9 cellular contexts compared by ENCODE assay signal in genomic region chr9:447230-448025, GRCh38. TPM values are rescaled to one million over a fixed set of nuclear protein-coding genes. Genes with fewer than 3 reads are reported as not detected.
DNase-seq lines count a peak whose midpoint lies in the region; ATAC-seq and TF ChIP-seq lines count a peak whose summit lies in the region.
"Had no signal": no experiment of that assay in that cellular context is flagged by ENCODE, and none has a peak within 500 bp of the region (broad histone marks: within the 10 kb centered on the region; RNA-seq: fewer than 3 reads in every experiment).

No MANE protein-coding gene starts in this region.

- H3K4me1 ChIP-seq in esophagus squamous epithelium = peaks cover 0 to 34% (median 9%) of the 10 kb centered on the region in 3 donors
- H3K4me1 ChIP-seq: BLaER1 had no signal

- H3K27ac ChIP-seq in esophagus squamous epithelium = peak overlapping the region; percentile 42 to 79 (median 58)
- H3K27ac ChIP-seq: BLaER1 had no signal

- peaks cover 0 to 69% (median 0%) of the 10 kb centered on the region in 3 donors for H3K36me3 ChIP-seq in esophagus squamous epithelium

- no peaks in the 10 kb centered on the region for H3K9me3 ChIP-seq in esophagus squamous epithelium
- H3K9me3 ChIP-seq: BLaER1 had no signal

- no peaks in the 10 kb centered on the region for H3K27me3 ChIP-seq in esophagus squamous epithelium
- H3K27me3 ChIP-seq: BLaER1 had no signal

- H3K4me3 ChIP-seq in esophagus squamous epithelium = no peak overlapping the region
- H3K4me3 ChIP-seq: BLaER1 had no signal

- no peak for ATAC-seq in GM19467 (IDR thresholded peaks at IDR 0.05; ENCODE audit: unreplicated experiment)

- intact Hi-C loops in esophagus squamous epithelium (cut with DNase I) (no loop called here), posterior vena cava (cut with DNase I) (no loop called here)

- TF ChIP-seq POLR2A in esophagus squamous epithelium (IDR thresholded peaks at IDR 0.05) = no peak

- DNase-seq in activated gamma-delta T cell treated with Interleukin-2 at 50 U/mL for 16 hours = peak; percentile 71
- DNase-seq in activated gamma-delta T cell (lab: John Stamatoyannopoulos, UW) = no peak
- DNase-seq in activated CD4-positive, alpha-beta T cell treated with anti-CD3 and anti-CD28 coated beads, Interleukin-2, amount 50 U/mL, for 24 hours (ENCODE audit: low read depth in 1 of 2, low spot score in 1 of 2) = peak; percentile 17 to 61
- no peak for DNase-seq in esophagus squamous epithelium (lab: John Stamatoyannopoulos, UW)
- peak; percentile 20 to 62 for DNase-seq in stimulated activated CD8-positive, alpha-beta memory T cell treated with anti-CD3 and anti-CD28 coated beads, Interleukin-7, amount 100 ng/mL, for 48 hours (ENCODE audit: extremely low read depth in 1 of 2, low read depth in 1 of 2)
- no peak for DNase-seq in UCSD-AML1 (lab: John Stamatoyannopoulos, UW; ENCODE audit: unreplicated experiment)
- DNase-seq in posterior vena cava (ENCODE audit: low spot score) = no peak

- no peak for TF ChIP-seq CTCF in esophagus squamous epithelium (IDR thresholded peaks at IDR 0.05)

- WGBS in esophagus squamous epithelium, 2 donors = 35 to 42% methylated on average over 4 of the region's 4 CpGs

RNA-seq across cellular contexts. Expression of gene KANK1, which starts 57.1 kb away (rescaled TPM):
- total RNA-seq in esophagus squamous epithelium (100 to 1,000 TPM in 2 of 4 donors, 10 to 100 TPM in 2; 61.9 to 132 (median 93.6) TPM), posterior vena cava (100 to 1,000 TPM in 1 of 2 donors, 10 to 100 TPM in 1; 69.8 to 104 TPM)

Comparison
In these comparisons a context has a peak if more than half of its experiments do, and no peak if none do; other contexts are left out.
1. DNase-seq: peak in activated gamma-delta T cell treated with Interleukin-2 at 50 U/mL for 16 hours (single experiment), activated CD4-positive, alpha-beta T cell treated with anti-CD3 and anti-CD28 coated beads, Interleukin-2, amount 50 U/mL, for 24 hours (2 of 2) and stimulated activated CD8-positive, alpha-beta memory T cell treated with anti-CD3 and anti-CD28 coated beads, Interleukin-7, amount 100 ng/mL, for 48 hours (2 of 2); none in activated gamma-delta T cell (single experiment), esophagus squamous epithelium (single experiment), UCSD-AML1 (single experiment) and posterior vena cava (single experiment).